In genomic region chrX:73562986-73563739, GRCh38 we compare ENCODE assay signal across 1 cellular context.
A peak's percentile ranks its signal among the peaks of the same experiment; 100 is the strongest.
TF ChIP-seq lines count a peak whose summit lies in the region.

CHIC1 (plus strand) TSS chrX:73563197; CDS start chrX:73563285, 88 bp downstream.

TF ChIP-seq in GM12878, 131 proteins besides CTCF, POLR2A, EP300 and RAD21 (continued from another document):
- TF ChIP-seq, protein P1, sequence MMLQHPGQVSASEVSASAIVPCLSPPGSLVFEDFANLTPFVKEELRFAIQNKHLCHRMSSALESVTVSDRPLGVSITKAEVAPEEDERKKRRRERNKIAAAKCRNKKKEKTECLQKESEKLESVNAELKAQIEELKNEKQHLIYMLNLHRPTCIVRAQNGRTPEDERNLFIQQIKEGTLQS (IDR thresholded peaks at IDR 0.05; ENCODE audit: borderline replicate concordance, extremely low read depth, low read depth, low read length): peak; percentile 47; the same call in 1 of the 2 replicates
- TF ChIP-seq, protein P2, sequence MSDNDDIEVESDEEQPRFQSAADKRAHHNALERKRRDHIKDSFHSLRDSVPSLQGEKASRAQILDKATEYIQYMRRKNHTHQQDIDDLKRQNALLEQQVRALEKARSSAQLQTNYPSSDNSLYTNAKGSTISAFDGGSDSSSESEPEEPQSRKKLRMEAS (IDR thresholded peaks at IDR 0.05; ENCODE audit: low read depth, low read length): peak; percentile 80
- TF ChIP-seq NBN (IDR thresholded peaks at IDR 0.05): 0 out of 2 replicates have a peak, but pooled peaks have one; percentile 58
- TF ChIP-seq RELA (IDR thresholded peaks at IDR 0.05; ENCODE audit: borderline replicate concordance, partially characterized antibody): no peak
- peak in 1 of 2 experiments; percentile 64; a peak in 1 of 3 replicates for TF ChIP-seq EGR1 (IDR thresholded peaks at IDR 0.05; ENCODE audit: borderline replicate concordance in 1 of 2, low read depth in 2 of 2, low read length in 2 of 2)
- no peak for TF ChIP-seq ZBTB4 (CRISPR knock-in tag; IDR thresholded peaks at IDR 0.05)
- TF ChIP-seq MLLT1 (IDR thresholded peaks at IDR 0.05): 0 out of 2 replicates have a peak, but pooled peaks have one; percentile 25
- no peak for TF ChIP-seq CHD2 (IDR thresholded peaks at IDR 0.05; ENCODE audit: borderline replicate concordance, low read depth, low read length)
- peak; percentile 48; the same call in 1 of the 2 replicates for TF ChIP-seq POLR2AphosphoS5 (IDR thresholded peaks at IDR 0.05; ENCODE audit: low read length)
- TF ChIP-seq, protein P3, sequence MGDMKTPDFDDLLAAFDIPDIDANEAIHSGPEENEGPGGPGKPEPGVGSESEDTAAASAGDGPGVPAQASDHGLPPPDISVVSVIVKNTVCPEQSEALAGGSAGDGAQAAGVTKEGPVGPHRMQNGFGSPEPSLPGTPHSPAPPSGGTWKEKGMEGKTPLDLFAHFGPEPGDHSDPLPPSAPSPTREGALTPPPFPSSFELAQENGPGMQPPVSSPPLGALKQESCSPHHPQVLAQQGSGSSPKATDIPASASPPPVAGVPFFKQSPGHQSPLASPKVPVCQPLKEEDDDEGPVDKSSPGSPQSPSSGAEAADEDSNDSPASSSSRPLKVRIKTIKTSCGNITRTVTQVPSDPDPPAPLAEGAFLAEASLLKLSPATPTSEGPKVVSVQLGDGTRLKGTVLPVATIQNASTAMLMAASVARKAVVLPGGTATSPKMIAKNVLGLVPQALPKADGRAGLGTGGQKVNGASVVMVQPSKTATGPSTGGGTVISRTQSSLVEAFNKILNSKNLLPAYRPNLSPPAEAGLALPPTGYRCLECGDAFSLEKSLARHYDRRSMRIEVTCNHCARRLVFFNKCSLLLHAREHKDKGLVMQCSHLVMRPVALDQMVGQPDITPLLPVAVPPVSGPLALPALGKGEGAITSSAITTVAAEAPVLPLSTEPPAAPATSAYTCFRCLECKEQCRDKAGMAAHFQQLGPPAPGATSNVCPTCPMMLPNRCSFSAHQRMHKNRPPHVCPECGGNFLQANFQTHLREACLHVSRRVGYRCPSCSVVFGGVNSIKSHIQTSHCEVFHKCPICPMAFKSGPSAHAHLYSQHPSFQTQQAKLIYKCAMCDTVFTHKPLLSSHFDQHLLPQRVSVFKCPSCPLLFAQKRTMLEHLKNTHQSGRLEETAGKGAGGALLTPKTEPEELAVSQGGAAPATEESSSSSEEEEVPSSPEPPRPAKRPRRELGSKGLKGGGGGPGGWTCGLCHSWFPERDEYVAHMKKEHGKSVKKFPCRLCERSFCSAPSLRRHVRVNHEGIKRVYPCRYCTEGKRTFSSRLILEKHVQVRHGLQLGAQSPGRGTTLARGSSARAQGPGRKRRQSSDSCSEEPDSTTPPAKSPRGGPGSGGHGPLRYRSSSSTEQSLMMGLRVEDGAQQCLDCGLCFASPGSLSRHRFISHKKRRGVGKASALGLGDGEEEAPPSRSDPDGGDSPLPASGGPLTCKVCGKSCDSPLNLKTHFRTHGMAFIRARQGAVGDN (IDR thresholded peaks at IDR 0.05): 0 out of 2 replicates have a peak, but pooled peaks have one; percentile 23
- TF ChIP-seq RAD51 (IDR thresholded peaks at IDR 0.05): peak; percentile 96
- TF ChIP-seq HDGF (IDR thresholded peaks at IDR 0.05): peak; percentile 53; the same call in 1 of the 2 replicates
- 0 out of 2 replicates have a peak, but pooled peaks have one; percentile 49 for TF ChIP-seq TAF1 (IDR thresholded peaks at IDR 0.05; ENCODE audit: borderline replicate concordance, low read depth, low read length)
- TF ChIP-seq, protein P4, sequence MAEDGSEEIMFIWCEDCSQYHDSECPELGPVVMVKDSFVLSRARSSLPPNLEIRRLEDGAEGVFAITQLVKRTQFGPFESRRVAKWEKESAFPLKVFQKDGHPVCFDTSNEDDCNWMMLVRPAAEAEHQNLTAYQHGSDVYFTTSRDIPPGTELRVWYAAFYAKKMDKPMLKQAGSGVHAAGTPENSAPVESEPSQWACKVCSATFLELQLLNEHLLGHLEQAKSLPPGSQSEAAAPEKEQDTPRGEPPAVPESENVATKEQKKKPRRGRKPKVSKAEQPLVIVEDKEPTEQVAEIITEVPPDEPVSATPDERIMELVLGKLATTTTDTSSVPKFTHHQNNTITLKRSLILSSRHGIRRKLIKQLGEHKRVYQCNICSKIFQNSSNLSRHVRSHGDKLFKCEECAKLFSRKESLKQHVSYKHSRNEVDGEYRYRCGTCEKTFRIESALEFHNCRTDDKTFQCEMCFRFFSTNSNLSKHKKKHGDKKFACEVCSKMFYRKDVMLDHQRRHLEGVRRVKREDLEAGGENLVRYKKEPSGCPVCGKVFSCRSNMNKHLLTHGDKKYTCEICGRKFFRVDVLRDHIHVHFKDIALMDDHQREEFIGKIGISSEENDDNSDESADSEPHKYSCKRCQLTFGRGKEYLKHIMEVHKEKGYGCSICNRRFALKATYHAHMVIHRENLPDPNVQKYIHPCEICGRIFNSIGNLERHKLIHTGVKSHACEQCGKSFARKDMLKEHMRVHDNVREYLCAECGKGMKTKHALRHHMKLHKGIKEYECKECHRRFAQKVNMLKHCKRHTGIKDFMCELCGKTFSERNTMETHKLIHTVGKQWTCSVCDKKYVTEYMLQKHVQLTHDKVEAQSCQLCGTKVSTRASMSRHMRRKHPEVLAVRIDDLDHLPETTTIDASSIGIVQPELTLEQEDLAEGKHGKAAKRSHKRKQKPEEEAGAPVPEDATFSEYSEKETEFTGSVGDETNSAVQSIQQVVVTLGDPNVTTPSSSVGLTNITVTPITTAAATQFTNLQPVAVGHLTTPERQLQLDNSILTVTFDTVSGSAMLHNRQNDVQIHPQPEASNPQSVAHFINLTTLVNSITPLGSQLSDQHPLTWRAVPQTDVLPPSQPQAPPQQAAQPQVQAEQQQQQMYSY (CRISPR knock-in tag; IDR thresholded peaks at IDR 0.05): no peak
- 0 out of 2 replicates have a peak, but pooled peaks have one; percentile 23 for TF ChIP-seq ATF7 (IDR thresholded peaks at IDR 0.05; ENCODE audit: low read depth)
- TF ChIP-seq, protein P5, sequence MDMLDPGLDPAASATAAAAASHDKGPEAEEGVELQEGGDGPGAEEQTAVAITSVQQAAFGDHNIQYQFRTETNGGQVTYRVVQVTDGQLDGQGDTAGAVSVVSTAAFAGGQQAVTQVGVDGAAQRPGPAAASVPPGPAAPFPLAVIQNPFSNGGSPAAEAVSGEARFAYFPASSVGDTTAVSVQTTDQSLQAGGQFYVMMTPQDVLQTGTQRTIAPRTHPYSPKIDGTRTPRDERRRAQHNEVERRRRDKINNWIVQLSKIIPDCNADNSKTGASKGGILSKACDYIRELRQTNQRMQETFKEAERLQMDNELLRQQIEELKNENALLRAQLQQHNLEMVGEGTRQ (IDR thresholded peaks at IDR 0.05; ENCODE audit: borderline replicate concordance, low read depth, low read length): peak; percentile 58
- no peak for TF ChIP-seq BCL3 (IDR thresholded peaks at IDR 0.05; ENCODE audit: borderline replicate concordance, insufficient read depth, low read depth, low read length, poor library complexity, severe bottlenecking)
- TF ChIP-seq ZNF622 (IDR thresholded peaks at IDR 0.05): no peak
- no peak for TF ChIP-seq IRF4 (IDR thresholded peaks at IDR 0.05; ENCODE audit: low read depth, low read length)
